In genomic region chr15:79769081-79769481, GRCh38 we compare ENCODE assay signal across 9 cellular contexts.
DNase-seq lines count a peak whose midpoint lies in the region; ATAC-seq and TF ChIP-seq lines count a peak whose summit lies in the region.
"Had no signal": no experiment of that assay in that cellular context is flagged by ENCODE, and none has a peak within 500 bp of the region (broad histone marks: within the 10 kb centered on the region; RNA-seq: fewer than 3 reads in every experiment).

No MANE protein-coding gene starts in this region.

- no peak for ATAC-seq in CD4-positive, CD25-positive, alpha-beta regulatory T cell (ENCODE audit: low read depth in 2 of 2)
- ATAC-seq in HCT116, result peak; percentile 84

- H3K36me3 Mint-ChIP-seq in CD4-positive, CD25-positive, alpha-beta regulatory T cell, result no peaks in the 10 kb centered on the region

- peak; percentile 67 for TF ChIP-seq RAD21 in HCT116 (IDR thresholded peaks at IDR 0.05; ENCODE audit: low read depth)

- POLR2A ChIA-PET in HCT116 (lab: Charles Lee), result no interaction called here

- TF ChIP-seq CTCF in HCT116 (IDR thresholded peaks at IDR 0.05 in 2 of 3, conservative IDR thresholded peaks at IDR 0.05 in 1 of 3; ENCODE audit: borderline replicate concordance in 1 of 3, insufficient read depth in 1 of 3, low read depth in 2 of 3, low read length in 2 of 3), result peak; percentile 60 to 72 (median 61); a peak in 5 of 6 replicates

- H3K27me3 Mint-ChIP-seq in CD4-positive, CD25-positive, alpha-beta regulatory T cell, result peaks cover 4% of the 10 kb centered on the region

- CTCF ChIA-PET in HCT116 (lab: Charles Lee), result no interaction called here

- H3K27me3 ChIP-seq in CD4-positive, CD25-positive, alpha-beta regulatory T cell (ENCODE audit: control insufficient read depth, insufficient read depth, low read length), result no peaks in the 10 kb centered on the region
- H3K27me3 ChIP-seq in HCT116 (ENCODE audit: insufficient read depth, low read length), result peaks cover 34% of the 10 kb centered on the region

- H3K9ac ChIP-seq in HCT116 (ENCODE audit: low read length), result no peak overlapping the region

- H3K9me3 Mint-ChIP-seq in CD4-positive, CD25-positive, alpha-beta regulatory T cell, result peaks cover 0 to 5% (median 0%) of the 10 kb centered on the region in 7 donors

- no TSS peak for BruUV-seq in HCT116 (replicated peaks; lab: Mats Ljungman, UMichigan)

- no peak overlapping the region for H3K4me2 ChIP-seq in HCT116 (ENCODE audit: low read length)

- no peak overlapping the region for H3K4me3 Mint-ChIP-seq in CD4-positive, CD25-positive, alpha-beta regulatory T cell

- H3K36me3 ChIP-seq in CD4-positive, CD25-positive, alpha-beta regulatory T cell (ENCODE audit: control insufficient read depth, insufficient read depth, low read length), result no peaks in the 10 kb centered on the region
- H3K36me3 ChIP-seq in HCT116 (ENCODE audit: control insufficient read depth in 1 of 2, insufficient read depth in 2 of 2, low read length in 2 of 2), result no peaks in the 10 kb centered on the region

- intact Hi-C loops in HCT116 (cut with micrococcal nuclease), result loop anchor here (1.0 kb wide), 3 partner anchors 84 to 404 kb away; no protein-coding TSS in a partner anchor

- H3K4me1 ChIP-seq in CD4-positive, CD25-positive, alpha-beta regulatory T cell (ENCODE audit: control insufficient read depth, insufficient read depth, low read length, poor library complexity, severe bottlenecking), result no peaks in the 10 kb centered on the region
- no peaks in the 10 kb centered on the region for H3K4me1 ChIP-seq in HCT116 (ENCODE audit: control insufficient read depth in 1 of 2, insufficient read depth in 2 of 2, low read length in 2 of 2)

- RAD21 ChIA-PET in HCT116 (lab: Charles Lee; ENCODE audit: low non-redundant PET in 1 of 2, low total read pairs in 2 of 2, uncharacterized antibody in 2 of 2, unreplicated experiment in 2 of 2), result interaction anchor here (0.6 to 1.0 kb wide), 2 partner anchors 84 to 598 kb away, joined by 3 read pairs; no protein-coding TSS in a partner anchor

- peak in 2 of 3 donors; percentile 8 to 12 for DNase-seq in CD4-positive, CD25-positive, alpha-beta regulatory T cell
- DNase-seq in HCT116 (ENCODE audit: low read depth, low spot score) (peak; percentile 10), SKM-1 (lab: John Stamatoyannopoulos, UW; ENCODE audit: unreplicated experiment) (peak; percentile 23), iris pigment epithelial cell (ENCODE audit: low read depth) (peak; percentile 7), T1000 (lab: John Stamatoyannopoulos, UW) (no peak), NCI-H1092 treated with DMSO at 0.1 percent for 48 hours (lab: John Stamatoyannopoulos, UW) (no peak), amniotic stem cell (lab: John Stamatoyannopoulos, UW) (no peak)
- no peak for DNase-seq in activated T-cell treated with anti-CD3 and anti-CD28 coated beads, Interleukin-2, amount 50 U/mL, for 48 hours
- DNase-seq: NCI-H187 treated with DMSO at 0.1 percent for 48 hours had no signal

- no peaks in the 10 kb centered on the region for H3K9me2 ChIP-seq in HCT116 (ENCODE audit: insufficient read depth)

- no peak overlapping the region for H3K27ac Mint-ChIP-seq in CD4-positive, CD25-positive, alpha-beta regulatory T cell

- no peaks in the 10 kb centered on the region for H3K4me1 Mint-ChIP-seq in CD4-positive, CD25-positive, alpha-beta regulatory T cell

- no peaks in the 10 kb centered on the region for H4K20me1 ChIP-seq in HCT116 (ENCODE audit: insufficient read depth)

- H3K9me3 ChIP-seq in CD4-positive, CD25-positive, alpha-beta regulatory T cell (ENCODE audit: control insufficient read depth in 2 of 2, low read length in 2 of 2), result no peaks in the 10 kb centered on the region
- H3K9me3 ChIP-seq in HCT116 (ENCODE audit: control insufficient read depth in 1 of 2, insufficient read depth in 1 of 2, low read depth in 1 of 2, low read length in 2 of 2), result no peaks in the 10 kb centered on the region

- no peaks in the 10 kb centered on the region for H3K79me2 ChIP-seq in HCT116 (ENCODE audit: insufficient read depth, low read length)

- no peak for TF ChIP-seq POLR2A in HCT116 (IDR thresholded peaks at IDR 0.05; ENCODE audit: borderline replicate concordance, extremely low read depth, insufficient read depth, insufficient read length)

- H2AFZ ChIP-seq in HCT116 (ENCODE audit: low read depth, low read length, poor library complexity, severe bottlenecking), result no peak overlapping the region

- H3K4me3 ChIP-seq in CD4-positive, CD25-positive, alpha-beta regulatory T cell (ENCODE audit: low read depth, low read length), result no peak overlapping the region
- no peak overlapping the region for H3K4me3 ChIP-seq in HCT116 (replicated peaks in 1 of 2; ENCODE audit: low read depth in 1 of 2, low read length in 2 of 2)

- no peak overlapping the region for H3K27ac ChIP-seq in CD4-positive, CD25-positive, alpha-beta regulatory T cell (ENCODE audit: insufficient read depth, low read length, poor library complexity, severe bottlenecking)
- H3K27ac ChIP-seq in HCT116 (ENCODE audit: low read depth, low read length), result no peak overlapping the region

TF ChIP-seq in HCT116, 20 proteins besides CTCF, POLR2A, EP300 and RAD21:
- TF ChIP-seq SP1 (IDR thresholded peaks at IDR 0.05; ENCODE audit: low read depth) (no peak), SIN3A (IDR thresholded peaks at IDR 0.05; ENCODE audit: low read depth) (no peak), ZFX (IDR thresholded peaks at IDR 0.05) (no peak), ATF3 (IDR thresholded peaks at IDR 0.05) (no peak), EGR1 (IDR thresholded peaks at IDR 0.05; ENCODE audit: low read depth) (no peak), FOSL1 (IDR thresholded peaks at IDR 0.05; ENCODE audit: low read depth) (no peak), ZNF274 (IDR thresholded peaks at IDR 0.05; ENCODE audit: low read depth, low read length) (no peak), ZBTB33 (IDR thresholded peaks at IDR 0.05; ENCODE audit: extremely low read depth, insufficient replicate concordance, low read length) (no peak), MAX (IDR thresholded peaks at IDR 0.05) (no peak), CBX3 (IDR thresholded peaks at IDR 0.05; ENCODE audit: low read depth) (no peak)

Comparison
In these comparisons a context has a peak if more than half of its experiments do, and no peak if none do; other contexts are left out.
1. DNase-seq: peak in CD4-positive, CD25-positive, alpha-beta regulatory T cell (2 of 3), HCT116 (single experiment), SKM-1 (single experiment) and iris pigment epithelial cell (single experiment); none in T1000 (single experiment), NCI-H1092 treated with DMSO at 0.1 percent for 48 hours (single experiment), amniotic stem cell (single experiment) and activated T-cell treated with anti-CD3 and anti-CD28 coated beads, Interleukin-2, amount 50 U/mL, for 48 hours (0 of 2).